Comparison of ENCODE assay signal across 8 cellular contexts in the genomic region with DNA sequence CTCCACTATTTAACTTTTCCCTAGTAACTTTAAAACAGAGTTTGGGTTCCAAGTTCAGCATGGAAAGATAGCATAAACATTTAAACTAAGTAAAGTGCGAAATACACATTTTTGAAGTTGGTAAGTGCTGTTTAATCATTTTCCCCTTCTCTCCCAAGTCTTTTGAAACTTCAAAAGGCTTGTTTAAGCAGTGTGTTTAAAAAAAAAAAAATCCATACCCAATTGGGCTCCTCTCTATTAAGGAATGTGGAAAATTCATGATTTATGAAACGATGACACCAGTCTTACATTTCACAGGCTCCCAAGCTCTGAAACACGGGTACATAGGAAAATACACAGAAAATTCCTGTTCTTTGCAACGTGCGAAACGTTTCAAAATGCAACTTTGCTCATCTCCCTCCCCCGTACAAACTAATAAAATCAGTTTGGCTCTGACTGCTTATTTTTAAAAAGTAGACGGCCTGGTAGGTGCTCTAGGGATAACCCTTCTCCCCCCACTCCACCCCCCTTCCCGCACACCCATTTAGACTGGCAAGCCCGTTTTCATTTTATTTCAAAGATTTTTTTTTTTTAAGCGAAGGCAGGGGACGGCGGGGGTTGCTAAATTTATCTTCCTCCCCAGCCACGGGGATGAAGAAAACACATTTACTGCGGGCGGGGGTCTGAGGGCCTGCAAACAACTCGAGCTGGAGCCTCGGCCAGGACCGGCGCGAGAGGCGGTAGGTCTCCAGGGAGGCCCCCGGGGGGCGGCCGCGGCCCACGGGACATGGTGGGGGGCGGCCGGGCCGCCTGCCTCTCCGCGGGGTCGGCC. TPM values are rescaled to one million over a fixed set of nuclear protein-coding genes. Genes with fewer than 3 reads are reported as not detected.
DNase-seq lines count a peak whose midpoint lies in the region; ATAC-seq and TF ChIP-seq lines count a peak whose summit lies in the region.

No MANE protein-coding gene starts in this region.

- H3K36me3 Mint-ChIP-seq in Calu3 (ENCODE audit: insufficient read depth, unreplicated experiment) (peaks cover 48% of the 10 kb centered on the region), T-cell (peaks cover 5% of the 10 kb centered on the region), endothelial cell (ENCODE audit: low read depth, unreplicated experiment) (no peaks in the 10 kb centered on the region), natural killer cell (no peaks in the 10 kb centered on the region)

- TF ChIP-seq CTCF in Calu3 (IDR thresholded peaks at IDR 0.05; ENCODE audit: unreplicated experiment): no peak
- TF ChIP-seq CTCF in endothelial cell (IDR thresholded peaks at IDR 0.05; ENCODE audit: unreplicated experiment): no peak
- TF ChIP-seq CTCF in natural killer cell (IDR thresholded peaks at IDR 0.05): no peak

- H3K27me3 Mint-ChIP-seq in Calu3 (ENCODE audit: unreplicated experiment): no peaks in the 10 kb centered on the region
- H3K27me3 Mint-ChIP-seq in T-cell: no peaks in the 10 kb centered on the region
- peaks cover 6% of the 10 kb centered on the region for H3K27me3 Mint-ChIP-seq in endothelial cell (ENCODE audit: unreplicated experiment)
- no peaks in the 10 kb centered on the region for H3K27me3 Mint-ChIP-seq in natural killer cell (ENCODE audit: low read depth in 2 of 2)

- BruUV-seq in Calu3 (replicated peaks; lab: Mats Ljungman, UMichigan): TSS peak; percentile 81

- CTCF ChIA-PET in Calu3 (lab: Charles Lee) (no interaction called here), HEK293T (lab: Yijun Ruan, JAX) (no interaction called here), T-cell (lab: Charles Lee) (interaction anchor here in 1 of 2 donors (0.6 kb wide), 1 partner anchor 556 kb away, joined by 3 read pairs; no protein-coding TSS in a partner anchor)

- POLR2A ChIA-PET in HEK293T (lab: Yijun Ruan, JAX): interaction anchor here (0.9 to 1.4 kb wide), 3 partner anchors 40 to 94 kb away, joined by 3 to 8 read pairs (median 4); a partner anchor contains a TSS
- POLR2A ChIA-PET in T-cell (lab: Charles Lee): interaction anchor here (0.6 to 1.6 kb wide), 2 partner anchors 93 to 364 kb away, joined by 5 to 10 read pairs; no protein-coding TSS in a partner anchor

- intact Hi-C loops in Calu3 (cut with micrococcal nuclease; ENCODE audit: unreplicated experiment) (loop anchor here (1.0 kb wide), 1 partner anchor 66 kb away; no protein-coding TSS in a partner anchor), natural killer cell (cut with micrococcal nuclease) (loop anchor here (2.0 kb wide), 1 partner anchor 94 kb away; a partner anchor contains a TSS)

- ATAC-seq in T-cell (replicated peaks in 1 of 4) (peak in 1 of 4 experiments; percentile 1), natural killer cell (peak in 1 of 3 donors; percentile 4), GM19023 (IDR thresholded peaks at IDR 0.05; ENCODE audit: unreplicated experiment) (no peak)

- peaks cover 54% of the 10 kb centered on the region for H3K4me1 Mint-ChIP-seq in Calu3 (ENCODE audit: low read depth, unreplicated experiment)
- peaks cover 67 to 74% (median 71%) of the 10 kb centered on the region in 3 donors for H3K4me1 Mint-ChIP-seq in T-cell
- peaks cover 26% of the 10 kb centered on the region for H3K4me1 Mint-ChIP-seq in endothelial cell (ENCODE audit: unreplicated experiment)
- peaks cover 32 to 48% of the 10 kb centered on the region in 2 donors for H3K4me1 Mint-ChIP-seq in natural killer cell

- H3K9me3 Mint-ChIP-seq in Calu3 (ENCODE audit: low read depth, unreplicated experiment): no peaks in the 10 kb centered on the region
- H3K9me3 Mint-ChIP-seq in T-cell: no peaks in the 10 kb centered on the region
- H3K9me3 Mint-ChIP-seq in endothelial cell (ENCODE audit: unreplicated experiment): no peaks in the 10 kb centered on the region
- no peaks in the 10 kb centered on the region for H3K9me3 Mint-ChIP-seq in natural killer cell

- H3K4me3 Mint-ChIP-seq in Calu3 (ENCODE audit: low read depth, unreplicated experiment) (peak overlapping the region; percentile 56), T-cell (peak overlapping the region; percentile 77 to 81 (median 80)), endothelial cell (ENCODE audit: unreplicated experiment) (peak overlapping the region; percentile 89), natural killer cell (peak overlapping the region; percentile 85)

- DNase-seq in Calu3 (no peak), HEK293T (ENCODE audit: extremely low spot score) (no peak), T-cell (peak in 22 of 34 experiments; percentile 1 to 45 (median 12)), endothelial cell (ENCODE audit: low spot score) (no peak), natural killer cell (no peak), LoVo (ENCODE audit: low spot score) (no peak), COLO668 (lab: John Stamatoyannopoulos, UW; ENCODE audit: unreplicated experiment) (no peak)

- peak overlapping the region; percentile 42 for H3K27ac Mint-ChIP-seq in Calu3 (ENCODE audit: unreplicated experiment)
- H3K27ac Mint-ChIP-seq in T-cell: peak overlapping the region; percentile 90 to 94
- peak overlapping the region; percentile 89 for H3K27ac Mint-ChIP-seq in endothelial cell (ENCODE audit: unreplicated experiment)
- H3K27ac Mint-ChIP-seq in natural killer cell: peak overlapping the region; percentile 82 to 87

TF ChIP-seq in HEK293T, 16 proteins besides CTCF, POLR2A, EP300 and RAD21:
- TF ChIP-seq ZNF384 (IDR thresholded peaks at IDR 0.05): 0 out of 2 replicates have a peak, but pooled peaks have one; percentile 50
- TF ChIP-seq HDGF (IDR thresholded peaks at IDR 0.05; ENCODE audit: borderline replicate concordance): no peak
- no peak for TF ChIP-seq BHLHE40 (IDR thresholded peaks at IDR 0.05; ENCODE audit: borderline replicate concordance)
- no peak for TF ChIP-seq FOXK2 (IDR thresholded peaks at IDR 0.05)
- TF ChIP-seq CTBP1 (IDR thresholded peaks at IDR 0.05; ENCODE audit: borderline replicate concordance): no peak
- TF ChIP-seq FOXM1 (IDR thresholded peaks at IDR 0.05; ENCODE audit: borderline replicate concordance): no peak
- TF ChIP-seq L3MBTL2 (conservative IDR thresholded peaks at IDR 0.05): no peak
- TF ChIP-seq ELF4 (IDR thresholded peaks at IDR 0.05): no peak
- TF ChIP-seq, protein P1, sequence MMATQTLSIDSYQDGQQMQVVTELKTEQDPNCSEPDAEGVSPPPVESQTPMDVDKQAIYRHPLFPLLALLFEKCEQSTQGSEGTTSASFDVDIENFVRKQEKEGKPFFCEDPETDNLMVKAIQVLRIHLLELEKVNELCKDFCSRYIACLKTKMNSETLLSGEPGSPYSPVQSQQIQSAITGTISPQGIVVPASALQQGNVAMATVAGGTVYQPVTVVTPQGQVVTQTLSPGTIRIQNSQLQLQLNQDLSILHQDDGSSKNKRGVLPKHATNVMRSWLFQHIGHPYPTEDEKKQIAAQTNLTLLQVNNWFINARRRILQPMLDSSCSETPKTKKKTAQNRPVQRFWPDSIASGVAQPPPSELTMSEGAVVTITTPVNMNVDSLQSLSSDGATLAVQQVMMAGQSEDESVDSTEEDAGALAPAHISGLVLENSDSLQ (IDR thresholded peaks at IDR 0.05): peak; percentile 65
TF ChIP-seq in HEK293T: peak in this region for 2.

RNA-seq across cellular contexts. Expression of a gene that starts 0.8 kb away (rescaled TPM):
- total RNA-seq in Calu3 (2022) (43.3 and 45.1 TPM in 2 replicates), T-cell (10 to 100 TPM; 52.5 to 95.3 (median 66.5) TPM), endothelial cell (ENCODE audit: unreplicated experiment) (40.0 TPM), natural killer cell (100 to 1,000 TPM in 1 of 3 donors, 10 to 100 TPM in 2; 60.9 to 123 (median 63.0) TPM)

Comparison
In these comparisons a context has a peak if more than half of its experiments do, and no peak if none do; other contexts are left out.
1. DNase-seq: peak in T-cell (22 of 34); none in Calu3 (single experiment), HEK293T (single experiment), endothelial cell (single experiment), natural killer cell (single experiment), LoVo (single experiment) and COLO668 (single experiment).
2. H3K27ac Mint-ChIP-seq: peak in every context shown above with its lines; median percentile 92 in T-cell; 89 in endothelial cell; 84 in natural killer cell; 42 in Calu3.
3. Peak in every context shown above with its lines, with median percentiles within 50 percentile points of each other: H3K4me3 Mint-ChIP-seq.